10 cellular contexts compared by ENCODE assay signal in the genomic region with DNA sequence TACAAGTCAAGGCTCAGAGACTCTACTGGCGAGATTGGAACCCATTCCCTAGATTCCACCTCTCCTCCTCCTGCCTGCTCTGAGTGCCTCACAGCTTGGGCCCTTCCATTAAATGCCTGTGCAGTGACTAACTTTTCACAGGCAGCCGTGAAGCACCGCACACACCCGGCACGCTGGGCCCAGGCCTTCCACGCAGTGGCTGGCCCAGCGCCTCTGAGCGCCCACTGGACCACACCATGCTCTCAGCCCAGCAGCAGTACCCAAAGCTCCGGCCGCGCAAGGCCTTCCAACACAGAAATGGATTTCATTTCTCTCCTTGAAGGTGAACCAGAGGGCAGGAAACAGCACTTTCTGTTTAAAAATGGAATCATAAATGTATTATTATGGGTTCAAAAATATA. TPM values are rescaled to one million over a fixed set of nuclear protein-coding genes. Genes with fewer than 3 reads are reported as not detected.
"Had no signal": no experiment of that assay in that cellular context is flagged by ENCODE, and none has a peak within 500 bp of the region (broad histone marks: within the 10 kb centered on the region; RNA-seq: fewer than 3 reads in every experiment).

No MANE protein-coding gene starts in this region.

- H3K27ac ChIP-seq: thyroid gland had no signal

- H3K4me3 ChIP-seq: esophagus muscularis mucosa, thyroid gland had no signal

- H3K4me2 ChIP-seq: SK-N-SH had no signal

- H3K27me3 ChIP-seq: esophagus muscularis mucosa, thyroid gland had no signal

- H3K9me3 ChIP-seq: esophagus muscularis mucosa, SK-N-SH, thyroid gland had no signal

- H3K36me3 ChIP-seq: esophagus muscularis mucosa, thyroid gland had no signal

- H3K9ac ChIP-seq: SK-N-SH had no signal

- DNase-seq: activated CD4-positive, alpha-beta T cell treated with anti-CD3 and anti-CD28 coated beads, Interleukin-2, amount 50 U/mL, for 1 hour; activated CD4-positive, CD25-positive, alpha-beta regulatory T cell; activated naive CD4-positive, alpha-beta T cell treated with anti-CD3 and anti-CD28 coated beads, Interleukin-2, amount 10 ng/mL, durations not matched to agents 7 days and 5 days; foreskin fibroblast; SK-N-SH; stimulated activated CD4-positive, alpha-beta T cell treated with anti-CD3 and anti-CD28 coated beads, Interleukin-4, amount 100 ng/mL, for 1 hour; stimulated activated CD8-positive, alpha-beta memory T cell treated with anti-CD3 and anti-CD28 coated beads, Interleukin-4, amount 100 ng/mL, for 48 hours; thyroid gland had no signal

RNA-seq across cellular contexts. Expression of gene RAB20, which starts 26.0 kb away (rescaled TPM):
- polyA plus RNA-seq: neural cell had no signal
